18 cellular contexts compared by ENCODE assay signal in the genomic region with DNA sequence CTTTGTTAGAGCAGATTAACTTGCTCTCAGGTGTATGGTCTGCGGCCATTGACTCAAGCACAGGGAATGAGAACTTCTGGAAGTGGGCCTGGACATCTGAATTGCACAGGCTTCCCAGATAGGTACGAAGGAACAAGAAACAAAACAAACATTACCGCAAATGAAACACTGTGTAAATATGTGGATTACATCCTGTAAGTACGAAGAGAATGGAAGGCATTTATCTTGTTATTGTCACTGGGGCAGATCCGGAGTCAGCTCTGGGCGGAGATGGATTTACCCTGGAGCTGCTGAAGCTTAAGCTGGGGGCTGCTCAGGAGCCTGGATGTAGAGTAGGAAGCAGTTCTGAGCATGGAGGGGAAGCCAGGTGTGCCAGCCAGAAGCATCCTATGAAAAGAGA. TPM values are rescaled to one million over a fixed set of nuclear protein-coding genes. Genes with fewer than 3 reads are reported as not detected.
DNase-seq lines count a peak whose midpoint lies in the region; ATAC-seq, FAIRE-seq and TF ChIP-seq lines count a peak whose summit lies in the region.
"Had no signal": no experiment of that assay in that cellular context is flagged by ENCODE, and none has a peak within 500 bp of the region (broad histone marks: within the 10 kb centered on the region; RNA-seq: fewer than 3 reads in every experiment).

No MANE protein-coding gene starts in this region.

- H2AFZ ChIP-seq in keratinocyte (ENCODE audit: control insufficient read depth, low read length) = no peak overlapping the region

- H3K9me3 ChIP-seq in Panc1 (ENCODE audit: control insufficient read depth, insufficient read depth, low read depth, low read length) (no peaks in the 10 kb centered on the region), keratinocyte (ENCODE audit: control insufficient read depth, low read depth, low read length) (no peaks in the 10 kb centered on the region)
- H3K9me3 ChIP-seq: left ventricle myocardium inferior, pancreas, spleen had no signal

- H3K4me2 ChIP-seq in keratinocyte (ENCODE audit: control insufficient read depth, extremely low read depth, insufficient read depth, low read depth, low read length) = no peak overlapping the region

- H3K79me2 ChIP-seq in keratinocyte (ENCODE audit: control insufficient read depth, insufficient read depth, low read length) = peaks cover 3% of the 10 kb centered on the region

- intact Hi-C loops in Panc1 (cut with micrococcal nuclease; ENCODE audit: unreplicated experiment) = loop anchor here (5.0 kb wide), 1 partner anchor 166 kb away; no protein-coding TSS in a partner anchor

- BruUV-seq in Panc1 (replicated peaks; lab: Mats Ljungman, UMichigan) = no TSS peak

- H3K27ac ChIP-seq in Panc1 (ENCODE audit: low read length) (no peak overlapping the region), keratinocyte (ENCODE audit: control insufficient read depth, insufficient read depth, low read length) (peak overlapping the region; percentile 96)
- H3K27ac ChIP-seq: brain microvascular endothelial cell, dorsolateral prefrontal cortex, left ventricle myocardium inferior, pancreas, spleen had no signal

- H3K4me1 ChIP-seq in Panc1 (ENCODE audit: control insufficient read depth, insufficient read depth, low read length) (peaks cover 14% of the 10 kb centered on the region), keratinocyte (ENCODE audit: control insufficient read depth, extremely low read depth, insufficient read depth, low read length) (peaks cover 39% of the 10 kb centered on the region)

- DNase-seq in COLO668 (lab: John Stamatoyannopoulos, UW; ENCODE audit: unreplicated experiment) (peak; percentile 73), NCI-H1417 (lab: John Stamatoyannopoulos, UW) (peak; percentile 34 to 75 (median 37)), Panc1 (ENCODE audit: low read depth, low spot score) (no peak), keratinocyte (ENCODE audit: low read depth, low spot score) (no peak), DMS114 treated with DMSO at 0.1 percent for 48 hours (lab: John Stamatoyannopoulos, UW; ENCODE audit: unreplicated experiment) (no peak), LoVo (ENCODE audit: low spot score) (no peak), mesenteric fat pad (ENCODE audit: low spot score) (no peak)
- DNase-seq in activated T-cell treated with anti-CD3 and anti-CD28 coated beads, Interleukin-2, amount 50 U/mL, for 1 hour = no peak
- DNase-seq: activated CD8-positive, alpha-beta memory T cell treated with anti-CD3 and anti-CD28 coated beads, Interleukin-2, amount 50 U/mL, for 4 hours; brain microvascular endothelial cell; dorsolateral prefrontal cortex; left ventricle myocardium inferior; NCI-H1092 treated with DMSO at 0.1 percent for 48 hours; NK-92 treated with Interleukin-12 subunit alpha and Interleukin-12 subunit beta, amount 100 ng/mL, for 24 hours; pancreas; Right ventricle myocardium superior; spleen; stimulated activated naive CD4-positive, alpha-beta T cell had no signal

- H4K20me1 ChIP-seq in keratinocyte (ENCODE audit: control insufficient read depth, extremely low read depth, insufficient read depth, low read length) = no peaks in the 10 kb centered on the region

- H3K4me3 ChIP-seq in Panc1 (ENCODE audit: low read depth in 2 of 2, low read length in 2 of 2) (no peak overlapping the region), keratinocyte (ENCODE audit: control insufficient read depth in 2 of 3, extremely low read depth in 1 of 3, insufficient read depth in 2 of 3, low read depth in 1 of 3, low read length in 3 of 3) (no peak overlapping the region)
- H3K4me3 ChIP-seq: dorsolateral prefrontal cortex, left ventricle myocardium inferior, pancreas, spleen had no signal

- no peaks in the 10 kb centered on the region for H3K9me1 ChIP-seq in keratinocyte (ENCODE audit: control insufficient read depth, extremely low read depth, insufficient read depth, low read length)

- H3K36me3 ChIP-seq in Panc1 (ENCODE audit: control insufficient read depth, insufficient read depth, low read length) (no peaks in the 10 kb centered on the region), keratinocyte (ENCODE audit: control insufficient read depth in 2 of 2, extremely low read depth in 1 of 2, insufficient read depth in 2 of 2, low read length in 2 of 2) (no peaks in the 10 kb centered on the region)
- H3K36me3 ChIP-seq: brain microvascular endothelial cell, left ventricle myocardium inferior, pancreas, spleen had no signal

- dilution Hi-C loops in keratinocyte (cut with MboI; ENCODE audit: extremely low pct_ligation_motif_present, low sequenced_read_pairs) = no loop called here

- in situ Hi-C loops in Panc1 (cut with HindIII; ENCODE audit: low pct_unique_long_range_greater_than_20kb, low sequenced_read_pairs) = no loop called here

- TF ChIP-seq CTCF in Panc1 (IDR thresholded peaks at IDR 0.05) = no peak
- TF ChIP-seq CTCF in keratinocyte (optimal IDR thresholded peaks at IDR 0.05 in 1 of 3, IDR thresholded peaks at IDR 0.05 in 1 of 3, conservative IDR thresholded peaks at IDR 0.05 in 1 of 3; ENCODE audit: extremely low read depth in 1 of 3, insufficient read depth in 2 of 3, low read length in 3 of 3) = no peak

- ATAC-seq in Panc1 = peak; percentile 57

- no peak for FAIRE-seq in keratinocyte (lab: Jason Lieb, UNC)
- FAIRE-seq: pancreas had no signal

- H3K27me3 ChIP-seq in Panc1 (ENCODE audit: control insufficient read depth, insufficient read depth, low read length) (no peaks in the 10 kb centered on the region), keratinocyte (ENCODE audit: control insufficient read depth, extremely low read depth, insufficient read depth, low read length) (no peaks in the 10 kb centered on the region)

- CTCF ChIA-PET in Panc1 (lab: Charles Lee) = interaction anchor here (1.0 kb wide), 1 partner anchor 27 kb away, joined by 3 read pairs; no protein-coding TSS in a partner anchor

- peak overlapping the region; percentile 22 for H3K9ac ChIP-seq in keratinocyte (ENCODE audit: control insufficient read depth, extremely low read depth, insufficient read depth, low read length)

- POLR2A ChIA-PET in Panc1 (lab: Charles Lee) = no interaction called here

RNA-seq across cellular contexts. Expression of a gene that starts 6.8 kb away (rescaled TPM):
- total RNA-seq in Panc1 (2021; ENCODE audit: unreplicated experiment) = 11.1 TPM
- 18.8 TPM for polyA plus RNA-seq in Panc1 (2012; ENCODE audit: insufficient read length)
- polyA plus RNA-seq in keratinocyte = 30.1 to 51.6 TPM (median 33.9 TPM) in 3 replicates
- polyA plus RNA-seq in keratinocyte (2011; ENCODE audit: low read depth) = 20.4 TPM
- polyA plus RNA-seq in keratinocyte (2011; cell fraction: cytosol; rRNA removed) = 32.5 and 63.3 TPM in 2 replicates
- 70.8 and 105 TPM in 2 replicates for polyA plus RNA-seq in keratinocyte (2011; cell fraction: nucleus; rRNA removed)
- polyA plus RNA-seq in keratinocyte (2012; ENCODE audit: low replicate concordance) = 52.0 and 70.3 TPM in 2 replicates
- polyA minus RNA-seq in keratinocyte = 26.9 to 42.5 TPM (median 37.1 TPM) in 3 replicates
- 90.9 TPM for polyA minus RNA-seq in keratinocyte (2011; cell fraction: cytosol; rRNA and poly(A)+ RNA removed)
- polyA minus RNA-seq in keratinocyte (2011; cell fraction: nucleus; rRNA and poly(A)+ RNA removed) = 79.5 and 80.0 TPM in 2 replicates
- 0.19 TPM for total RNA-seq in mesenteric fat pad
- total RNA-seq: left ventricle myocardium inferior, Right ventricle myocardium superior had no signal
- polyA plus RNA-seq: pancreas had no signal

RNA-seq across cellular contexts. Expression of a gene that starts 11.7 kb away (rescaled TPM):
- total RNA-seq in Panc1 (2021; ENCODE audit: unreplicated experiment) (8.5 TPM), mesenteric fat pad (0.80 TPM)
- 13.6 TPM for polyA plus RNA-seq in Panc1 (2012; ENCODE audit: insufficient read length)
- polyA plus RNA-seq in keratinocyte = 0.47 to 3.6 TPM (median 1.2 TPM) in 3 replicates
- polyA plus RNA-seq in keratinocyte (2011; ENCODE audit: low read depth) = 4.3 TPM
- polyA plus RNA-seq in keratinocyte (2011; cell fraction: cytosol; rRNA removed) = 1.0 and 4.6 TPM in 2 replicates
- 7.3 and 11.3 TPM in 2 replicates for polyA plus RNA-seq in keratinocyte (2011; cell fraction: nucleus; rRNA removed)
- 2.4 and 17.9 TPM in 2 replicates for polyA plus RNA-seq in keratinocyte (2012; ENCODE audit: low replicate concordance)
- 0.48 to 4.3 TPM (median 2.2 TPM) in 3 replicates for polyA minus RNA-seq in keratinocyte
- 13.4 TPM for polyA minus RNA-seq in keratinocyte (2011; cell fraction: cytosol; rRNA and poly(A)+ RNA removed)
- 3.1 and 3.3 TPM in 2 replicates for polyA minus RNA-seq in keratinocyte (2011; cell fraction: nucleus; rRNA and poly(A)+ RNA removed)

RNA-seq across cellular contexts. Expression of a gene that starts 19.3 kb away (rescaled TPM):
- total RNA-seq in Panc1 (2021; ENCODE audit: unreplicated experiment) (120 TPM), mesenteric fat pad (9.6 TPM)
- 194 TPM for polyA plus RNA-seq in Panc1 (2012; ENCODE audit: insufficient read length)
- 195 to 349 TPM (median 226 TPM) in 3 replicates for polyA plus RNA-seq in keratinocyte
- polyA plus RNA-seq in keratinocyte (2011; ENCODE audit: low read depth) = 45.1 TPM
- polyA plus RNA-seq in keratinocyte (2011; cell fraction: cytosol; rRNA removed) = 181 and 317 TPM in 2 replicates
- polyA plus RNA-seq in keratinocyte (2011; cell fraction: nucleus; rRNA removed) = 182 and 242 TPM in 2 replicates
- polyA plus RNA-seq in keratinocyte (2012; ENCODE audit: low replicate concordance) = 89.4 and 275 TPM in 2 replicates
- 126 to 203 TPM (median 149 TPM) in 3 replicates for polyA minus RNA-seq in keratinocyte
- polyA minus RNA-seq in keratinocyte (2011; cell fraction: cytosol; rRNA and poly(A)+ RNA removed) = 156 TPM
- 79.8 and 80.3 TPM in 2 replicates for polyA minus RNA-seq in keratinocyte (2011; cell fraction: nucleus; rRNA and poly(A)+ RNA removed)

RNA-seq across cellular contexts. Expression of a gene that starts 53.1 kb away (rescaled TPM):
- total RNA-seq in Panc1 (2021; ENCODE audit: unreplicated experiment) = 7.0 TPM
- 14.2 TPM for polyA plus RNA-seq in Panc1 (2012; ENCODE audit: insufficient read length)
- 12.2 to 35.8 TPM (median 12.4 TPM) in 3 replicates for polyA plus RNA-seq in keratinocyte
- polyA plus RNA-seq in keratinocyte (2011; ENCODE audit: low read depth) = 7.1 TPM
- 3.6 and 6.6 TPM in 2 replicates for polyA plus RNA-seq in keratinocyte (2011; cell fraction: cytosol; rRNA removed)
- 100 and 140 TPM in 2 replicates for polyA plus RNA-seq in keratinocyte (2011; cell fraction: nucleus; rRNA removed)
- 16.7 and 29.9 TPM in 2 replicates for polyA plus RNA-seq in keratinocyte (2012; ENCODE audit: low replicate concordance)
- 11.3 to 20.1 TPM (median 11.4 TPM) in 3 replicates for polyA minus RNA-seq in keratinocyte
- polyA minus RNA-seq in keratinocyte (2011; cell fraction: cytosol; rRNA and poly(A)+ RNA removed) = 6.1 TPM
- 17.1 and 23.7 TPM in 2 replicates for polyA minus RNA-seq in keratinocyte (2011; cell fraction: nucleus; rRNA and poly(A)+ RNA removed)
- total RNA-seq in mesenteric fat pad = 6.0 TPM

Comparison
In these comparisons a context has a peak if more than half of its experiments do, and no peak if none do; other contexts are left out.
1. DNase-seq: peak in COLO668 (single experiment) and NCI-H1417 (3 of 3); none in Panc1 (single experiment), keratinocyte (single experiment), activated T-cell treated with anti-CD3 and anti-CD28 coated beads, Interleukin-2, amount 50 U/mL, for 1 hour (single experiment), DMS114 treated with DMSO at 0.1 percent for 48 hours (single experiment), LoVo (single experiment) and mesenteric fat pad (single experiment).
2. RNA of a gene that starts 6.8 kb away (total RNA-seq): 11.1 TPM in Panc1 (single experiment); 0.19 TPM in mesenteric fat pad (single experiment); every median in the first group is over 10 times any median in the second.
3. RNA of a gene that starts 19.3 kb away (total RNA-seq): 120 TPM in Panc1 (single experiment); 9.6 TPM in mesenteric fat pad (single experiment); every median in the first group is over 10 times any median in the second.